25 cellular contexts compared by ENCODE assay signal in genomic region chr4:157792716-157793115, GRCh38.
"Had no signal": no experiment of that assay in that cellular context is flagged by ENCODE, and none has a peak within 500 bp of the region (broad histone marks: within the 10 kb centered on the region; RNA-seq: fewer than 3 reads in every experiment).

No MANE protein-coding gene starts in this region.

- H3K4me3 ChIP-seq: left lung, lower lobe of right lung, mucosa of descending colon, sigmoid colon, stomach, thyroid gland, upper lobe of left lung had no signal

- H3K36me3 ChIP-seq: left lung, lower lobe of right lung, sigmoid colon, stomach, thyroid gland, upper lobe of left lung, WERI-Rb-1 had no signal

- H3K4me1 ChIP-seq: left lung, lower lobe of right lung, sigmoid colon, stomach, thyroid gland, upper lobe of left lung had no signal

- DNase-seq: activated CD4-positive, alpha-beta memory T cell treated with anti-CD3 and anti-CD28 coated beads for 36 hours; activated CD4-positive, alpha-beta T cell treated with anti-CD3 and anti-CD28 coated beads, Interleukin-2, amount 10 ng/mL, durations not matched to agents 24 days and 14 days; activated CD4-positive, CD25-positive, alpha-beta regulatory T cell treated with anti-CD3 and anti-CD28 coated beads, Interleukin-2, amount 50 U/mL, for 72 hours; activated naive CD8-positive, alpha-beta T cell treated with anti-CD3 and anti-CD28 coated beads, Interleukin-2, amount 50 U/mL, for 24 hours; activated T-cell treated with anti-CD3 and anti-CD28 coated beads, Interleukin-2, amount 50 U/mL, for 4 hours; caudate nucleus; endodermal cell; left lung; lower lobe of right lung; mucosa of descending colon; retina; sigmoid colon; small intestine; stimulated activated CD4-positive, alpha-beta T cell treated with anti-CD3 and anti-CD28 coated beads, Interleukin-4, amount 100 ng/mL, for 4 hours; stimulated activated CD8-positive, alpha-beta memory T cell treated with anti-CD3 and anti-CD28 coated beads, Interleukin-4, amount 100 ng/mL, for 48 hours; stomach; T-helper 17 cell; T1000; thyroid gland; upper lobe of left lung; WERI-Rb-1 had no signal

- H3K9me3 ChIP-seq: left lung, lower lobe of right lung, mucosa of descending colon, sigmoid colon, stomach, thyroid gland, upper lobe of left lung had no signal

- ATAC-seq: activated naive CD8-positive, alpha-beta T cell treated with anti-CD3 and anti-CD28 coated beads, Interleukin-2, amount 50 U/mL, for 24 hours; activated T-cell treated with anti-CD3 and anti-CD28 coated beads, Interleukin-2, amount 50 U/mL, for 4 hours; activated T-helper 17 cell treated with anti-CD3 and anti-CD28 coated beads, Interleukin-2, amount 50 U/mL, for 72 hours; esophagus mucosa; left lung; lower lobe of right lung; mucosa of descending colon; natural killer cell treated with Interleukin-12 subunit alpha and Interleukin-12 subunit beta and Interleukin-15 and Interleukin-18, amount 100 ng/mL, for 72 hours; stimulated activated memory B cell treated with anti-CD40 and anti-IgM and Interleukin-4, amounts not matched to agents 10 μg/mL and 1 μg/mL and 100 μg/mL, for 72 hours; T-helper 17 cell had no signal

- H3K27ac ChIP-seq: left lung, lower lobe of right lung, sigmoid colon, stomach, thyroid gland, upper lobe of left lung, WERI-Rb-1 had no signal

- H3K27me3 ChIP-seq: left lung, sigmoid colon, stomach, thyroid gland, upper lobe of left lung had no signal
